In genomic region chr16:30407794-30408534, GRCh38 we compare ENCODE assay signal across 8 cellular contexts. TPM values are rescaled to one million over a fixed set of nuclear protein-coding genes. Genes with fewer than 3 reads are reported as not detected.
DNase-seq lines count a peak whose midpoint lies in the region; ATAC-seq and TF ChIP-seq lines count a peak whose summit lies in the region.

No MANE protein-coding gene starts in this region.

- H3K27me3 ChIP-seq in BE2C (no peaks in the 10 kb centered on the region), H7 (ENCODE audit: control insufficient read depth, insufficient read depth, low read length) (no peaks in the 10 kb centered on the region; the same call in 1 of the 2 replicates), iPS-18a (ENCODE audit: control insufficient read depth, insufficient read depth, low read length) (no peaks in the 10 kb centered on the region), stomach smooth muscle (ENCODE audit: control insufficient read depth in 1 of 2, insufficient read depth in 2 of 2, low read length in 2 of 2) (no peaks in the 10 kb centered on the region)

- no peak for TF ChIP-seq CTCF in BE2C (IDR thresholded peaks at IDR 0.05; ENCODE audit: low read depth, low read length)

- H3K9me3 ChIP-seq in BE2C (no peaks in the 10 kb centered on the region), iPS-18a (ENCODE audit: control insufficient read depth, low read depth, low read length) (no peaks in the 10 kb centered on the region), stomach smooth muscle (ENCODE audit: control insufficient read depth in 2 of 2, low read length in 2 of 2) (no peaks in the 10 kb centered on the region)

- H3K36me3 ChIP-seq in BE2C (peaks cover 10% of the 10 kb centered on the region), H7 (replicated peaks; ENCODE audit: control insufficient read depth, insufficient read depth, low read length) (peaks cover 12% of the 10 kb centered on the region), iPS-18a (ENCODE audit: control insufficient read depth, low read depth, low read length) (peaks cover 9% of the 10 kb centered on the region), stomach smooth muscle (ENCODE audit: control insufficient read depth in 2 of 2, insufficient read depth in 2 of 2, low read length in 2 of 2) (peaks cover 3 to 5% of the 10 kb centered on the region in 2 donors)

- ATAC-seq in HG03280 (IDR thresholded peaks at IDR 0.05; ENCODE audit: unreplicated experiment) (no peak), GM19467 (IDR thresholded peaks at IDR 0.05; ENCODE audit: unreplicated experiment) (no peak)

- DNase-seq in BE2C: no peak
- DNase-seq in H7: peak; percentile 87
- no peak for DNase-seq in kidney tubule cell (ENCODE audit: low spot score)

- H3K4me1 ChIP-seq in BE2C: peaks cover 6% of the 10 kb centered on the region; the same call in 1 of the 2 replicates
- peaks cover 3% of the 10 kb centered on the region for H3K4me1 ChIP-seq in iPS-18a (ENCODE audit: control insufficient read depth, low read depth, low read length)
- H3K4me1 ChIP-seq in stomach smooth muscle (ENCODE audit: control insufficient read depth, insufficient read depth, low read length): peaks cover 27% of the 10 kb centered on the region

- H3K9ac ChIP-seq in iPS-18a (ENCODE audit: low read length) (peak overlapping the region; percentile 63), stomach smooth muscle (ENCODE audit: low read length in 2 of 2) (peak overlapping the region; percentile 58 to 85)

- H3K4me3 ChIP-seq in BE2C (ENCODE audit: low read depth, low read length) (peak overlapping the region; percentile 77), H7 (ENCODE audit: insufficient read depth, low read depth, low read length) (peak overlapping the region; percentile 82), iPS-18a (ENCODE audit: low read length) (peak overlapping the region; percentile 56), stomach smooth muscle (ENCODE audit: low read length in 2 of 2) (peak overlapping the region; percentile 58 to 83)

- H3K27ac ChIP-seq in angular gyrus (ENCODE audit: low read depth, low read length) (peak overlapping the region; percentile 88), iPS-18a (ENCODE audit: low read length) (no peak overlapping the region), stomach smooth muscle (ENCODE audit: low read length) (peak overlapping the region; percentile 87)

RNA-seq across cellular contexts. Expression of gene ZNF771, which starts 0.6 kb away (rescaled TPM):
- polyA plus RNA-seq in BE2C (2012; ENCODE audit: insufficient read depth, insufficient read length, low read depth): 15.6 TPM
- 10.6 and 13.5 TPM in 2 replicates for total RNA-seq in H7 (2014; rRNA removed; shearing (Covaris generic))

RNA-seq across cellular contexts. Expression of gene ZNF48, which starts 12.7 kb away (rescaled TPM):
- 66.7 TPM for polyA plus RNA-seq in BE2C (2012; ENCODE audit: insufficient read depth, insufficient read length, low read depth)
- 38.8 and 46.3 TPM in 2 replicates for total RNA-seq in H7 (2014; rRNA removed; shearing (Covaris generic))

RNA-seq across cellular contexts. Expression of gene DCTPP1, which starts 21.9 kb away (rescaled TPM):
- 189 TPM for polyA plus RNA-seq in BE2C (2012; ENCODE audit: insufficient read depth, insufficient read length, low read depth)
- total RNA-seq in H7 (2014; rRNA removed; shearing (Covaris generic)): 56.4 and 74.2 TPM in 2 replicates

RNA-seq across cellular contexts. Expression of gene SEPTIN1, which starts 25.6 kb away (rescaled TPM):
- polyA plus RNA-seq in BE2C (2012; ENCODE audit: insufficient read depth, insufficient read length, low read depth): 2.3 TPM
- total RNA-seq in H7 (2014; rRNA removed; shearing (Covaris generic)): 0.18 and 0.80 TPM in 2 replicates

RNA-seq across cellular contexts. Expression of gene MYL11, which starts 33.4 kb away (rescaled TPM):
- 2.4 TPM for polyA plus RNA-seq in BE2C (2012; ENCODE audit: insufficient read depth, insufficient read length, low read depth)
- 3.4 TPM in 1 of 2 replicates, not detected in the other for total RNA-seq in H7 (2014; rRNA removed; shearing (Covaris generic))
